In the genomic region with DNA sequence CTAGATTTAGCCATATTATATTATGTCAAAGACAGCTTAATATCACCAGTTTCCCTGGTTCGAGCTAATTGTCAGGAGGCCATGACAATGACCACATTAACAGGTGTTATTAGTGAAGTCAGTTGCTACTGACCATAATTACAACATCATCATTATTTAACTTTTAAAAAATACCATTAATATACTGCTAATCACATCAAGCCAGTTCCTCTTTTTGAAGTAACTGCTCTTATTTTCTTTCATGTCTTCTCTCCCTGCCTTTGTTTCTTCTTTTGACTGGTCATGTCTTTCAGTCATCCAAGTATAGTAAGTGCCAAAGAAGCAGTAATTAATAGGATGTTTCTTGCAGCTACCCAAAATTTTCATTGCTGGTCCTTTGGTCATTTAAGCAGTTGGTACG, we compare ENCODE assay signal across 17 cellular contexts.
A peak's percentile ranks its signal among the peaks of the same experiment; 100 is the strongest.
DNase-seq lines count a peak whose midpoint lies in the region; ATAC-seq, FAIRE-seq and TF ChIP-seq lines count a peak whose summit lies in the region.
"Had no signal": no experiment of that assay in that cellular context is flagged by ENCODE, and none has a peak within 500 bp of the region (broad histone marks: within the 10 kb centered on the region; RNA-seq: fewer than 3 reads in every experiment).

No MANE protein-coding gene starts in this region.

- H3K36me3 ChIP-seq in esophagus muscularis mucosa (no peaks in the 10 kb centered on the region), gastrocnemius medialis (no peaks in the 10 kb centered on the region)

- no peak for TF ChIP-seq EP300 in esophagus muscularis mucosa (IDR thresholded peaks at IDR 0.05)

- DNase-seq in H54 (ENCODE audit: insufficient read length, low spot score): no peak
- DNase-seq in activated B cell treated with CpG ODN at 0.5 μM for 24 hours: no peak
- no peak for DNase-seq in esophagus muscularis mucosa (ENCODE audit: extremely low spot score)
- DNase-seq in gastrocnemius medialis: no peak
- no peak for DNase-seq in NOMO-1 (lab: John Stamatoyannopoulos, UW; ENCODE audit: unreplicated experiment in 2 of 2)
- DNase-seq: C1 segment of cervical spinal cord; Calu3; CD4-positive, alpha-beta T cell; DMS 273 treated with DMSO at 0.1 percent for 48 hours; IMR-90 had no signal

- H3K27ac ChIP-seq in esophagus muscularis mucosa (replicated peaks in 1 of 4): peak overlapping the region; percentile 29 to 96 (median 94)
- H3K27ac ChIP-seq in gastrocnemius medialis: peak overlapping the region; percentile 83 to 93 (median 91)

- H3K4me3 Mint-ChIP-seq in activated B cell treated with CpG ODN at 0.5 μM for 24 hours: no peak overlapping the region
- H3K4me3 Mint-ChIP-seq: B cell; CD4-positive, alpha-beta T cell had no signal

- H3K9me3 ChIP-seq in esophagus muscularis mucosa: no peaks in the 10 kb centered on the region
- no peaks in the 10 kb centered on the region for H3K9me3 ChIP-seq in gastrocnemius medialis

- WGBS in esophagus muscularis mucosa: 87% methylated on average over 2 of the region's 2 CpGs

- POLR2A ChIA-PET in activated B cell treated with CpG ODN at 0.5 μM for 24 hours (lab: Charles Lee): no interaction called here

- TF ChIP-seq POLR2A in H54 (IDR thresholded peaks at IDR 0.05; ENCODE audit: low read depth, low read length) (no peak), esophagus muscularis mucosa (IDR thresholded peaks at IDR 0.05; ENCODE audit: low read depth) (no peak), gastrocnemius medialis (IDR thresholded peaks at IDR 0.05) (no peak)

- H3K27me3 Mint-ChIP-seq in activated B cell treated with CpG ODN at 0.5 μM for 24 hours: no peaks in the 10 kb centered on the region
- H3K27me3 Mint-ChIP-seq: B cell; CD4-positive, alpha-beta T cell had no signal

- peak overlapping the region; percentile 14 for H3K27ac Mint-ChIP-seq in activated B cell treated with CpG ODN at 0.5 μM for 24 hours
- H3K27ac Mint-ChIP-seq: B cell; CD4-positive, alpha-beta T cell had no signal

- peak; percentile 30 for FAIRE-seq in H54 (lab: Jason Lieb, UNC)
- FAIRE-seq: A204.1, GM19239 had no signal

- H3K27me3 ChIP-seq in esophagus muscularis mucosa: no peaks in the 10 kb centered on the region
- no peaks in the 10 kb centered on the region for H3K27me3 ChIP-seq in gastrocnemius medialis

- H3K4me1 Mint-ChIP-seq in activated B cell treated with CpG ODN at 0.5 μM for 24 hours: peaks cover 26% of the 10 kb centered on the region

- no peaks in the 10 kb centered on the region for H3K9me3 Mint-ChIP-seq in activated B cell treated with CpG ODN at 0.5 μM for 24 hours
- H3K9me3 Mint-ChIP-seq: CD4-positive, alpha-beta T cell had no signal

- TF ChIP-seq CTCF in activated B cell treated with CpG ODN at 0.5 μM for 24 hours (IDR thresholded peaks at IDR 0.05) (no peak), esophagus muscularis mucosa (IDR thresholded peaks at IDR 0.05) (no peak), gastrocnemius medialis (IDR thresholded peaks at IDR 0.05 in 4 of 5, conservative IDR thresholded peaks at IDR 0.05 in 1 of 5) (no peak)

- intact Hi-C loops in activated B cell treated with CpG ODN at 0.5 μM for 24 hours (cut with micrococcal nuclease) (no loop called here), esophagus muscularis mucosa (cut with DNase I) (no loop called here), gastrocnemius medialis (cut with DNase I; ENCODE audit: low total_unique reads) (loop anchor here (5.0 kb wide), 2 partner anchors 128 to 168 kb away; no protein-coding TSS in a partner anchor)

- H3K4me1 ChIP-seq in esophagus muscularis mucosa: peaks cover 22 to 49% (median 38%) of the 10 kb centered on the region in 4 donors
- peaks cover 51 to 73% of the 10 kb centered on the region in 2 donors for H3K4me1 ChIP-seq in gastrocnemius medialis

- in situ Hi-C loops in gastrocnemius medialis (cut with MboI; ENCODE audit: low sequenced_read_pairs in 4 of 4): no loop called here

- H3K4me3 ChIP-seq in esophagus muscularis mucosa (no peak overlapping the region), gastrocnemius medialis (no peak overlapping the region)

- CTCF ChIA-PET in activated B cell treated with CpG ODN at 0.5 μM for 24 hours (lab: Charles Lee): no interaction called here

- no peak for ATAC-seq in activated B cell treated with CpG ODN at 0.5 μM for 24 hours (ENCODE audit: low read depth)
- ATAC-seq in gastrocnemius medialis: no peak
- no peak for ATAC-seq in GM21619 (IDR thresholded peaks at IDR 0.05; ENCODE audit: unreplicated experiment)
- ATAC-seq in GM18909 (IDR thresholded peaks at IDR 0.05; ENCODE audit: poor library complexity, unreplicated experiment): no peak
- no peak for ATAC-seq in HG03280 (IDR thresholded peaks at IDR 0.05; ENCODE audit: unreplicated experiment)
- ATAC-seq: HCT116 had no signal

- H3K36me3 Mint-ChIP-seq in activated B cell treated with CpG ODN at 0.5 μM for 24 hours (ENCODE audit: low read depth): no peaks in the 10 kb centered on the region
